Comparison of ENCODE assay signal across 28 cellular contexts in the genomic region with DNA sequence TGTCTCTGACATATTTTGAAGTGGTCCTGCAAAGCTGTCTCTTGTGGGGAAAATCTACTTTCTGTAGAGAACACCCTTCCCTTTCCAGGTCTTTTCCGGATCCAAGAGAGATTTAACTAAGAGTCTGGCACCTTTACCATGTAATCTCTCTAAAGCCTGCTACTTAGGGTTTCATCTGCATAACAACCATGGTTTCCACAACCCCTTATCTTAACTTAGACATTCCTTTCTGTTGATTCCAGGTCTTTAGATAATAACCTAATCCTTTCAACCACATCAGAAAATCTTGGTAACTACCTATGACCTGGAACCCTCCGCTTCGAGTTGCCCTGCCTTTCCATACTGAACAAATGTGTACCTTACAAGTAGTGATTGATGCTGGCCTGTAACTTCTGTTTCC.
"Had no signal": no experiment of that assay in that cellular context is flagged by ENCODE, and none has a peak within 500 bp of the region (broad histone marks: within the 10 kb centered on the region; RNA-seq: fewer than 3 reads in every experiment).

No MANE protein-coding gene starts in this region.

- H3K4me2 ChIP-seq: hepatocyte had no signal

- H3K27ac Mint-ChIP-seq: immature natural killer cell; mesothelial cell of epicardium; naive B cell; nephron progenitor cell; stimulated activated memory B cell treated with anti-CD40 and anti-IgM and Interleukin-4, amounts not matched to agents 10 μg/mL and 1 μg/mL and 100 μg/mL, for 72 hours; type B pancreatic cell had no signal

- DNase-seq: cortex of kidney; effector memory CD8-positive, alpha-beta T cell; foreskin fibroblast; heart left ventricle; immature natural killer cell; islet precursor cell; kidney glomerular epithelial cell; left colon; left ventricle myocardium inferior; lower lobe of right lung; mucosa of descending colon; naive B cell; nephron progenitor cell; nucleus accumbens; right cardiac atrium; sigmoid colon; spleen; stimulated activated CD4-positive, alpha-beta T cell treated with anti-CD3 and anti-CD28 coated beads, Interleukin-4, amount 100 ng/mL, for 4 hours; stimulated activated naive CD8-positive, alpha-beta T cell treated with anti-CD3 and anti-CD28 coated beads, Interleukin-15, Interleukin-2, amounts not matched to agents 100 U/mL and 50 U/mL, for 24 hours; substantia nigra; testis; tibial artery had no signal

- H3K27me3 Mint-ChIP-seq: effector memory CD8-positive, alpha-beta T cell; stimulated activated memory B cell treated with anti-CD40 and anti-IgM and Interleukin-4, amounts not matched to agents 10 μg/mL and 1 μg/mL and 100 μg/mL, for 72 hours; type B pancreatic cell had no signal

- H3K36me3 Mint-ChIP-seq: immature natural killer cell; mesothelial cell of epicardium; naive B cell; stimulated activated memory B cell treated with anti-CD40 and anti-IgM and Interleukin-4, amounts not matched to agents 10 μg/mL and 1 μg/mL and 100 μg/mL, for 72 hours; type B pancreatic cell had no signal

- H2AFZ ChIP-seq: hepatocyte had no signal

- H3K36me3 ChIP-seq: gastroesophageal sphincter, heart left ventricle, left ventricle myocardium inferior, lower lobe of right lung, prostate gland, sigmoid colon, spleen, tibial artery had no signal

- H3K79me2 ChIP-seq: hepatocyte had no signal

- H3K4me3 ChIP-seq: gastroesophageal sphincter, heart left ventricle, hepatocyte, left ventricle myocardium inferior, lower lobe of right lung, mucosa of descending colon, prostate gland, sigmoid colon, spleen, testis, tibial artery had no signal

- ATAC-seq: effector memory CD8-positive, alpha-beta T cell; gastroesophageal sphincter; left colon; lower lobe of right lung; mucosa of descending colon; right cardiac atrium; stimulated activated memory B cell treated with anti-CD40 and anti-IgM and Interleukin-4, amounts not matched to agents 10 μg/mL and 1 μg/mL and 100 μg/mL, for 72 hours; stimulated activated naive CD8-positive, alpha-beta T cell treated with anti-CD3 and anti-CD28 coated beads, Interleukin-15, Interleukin-2, amounts not matched to agents 100 U/mL and 50 U/mL, for 24 hours had no signal

- H3K27me3 ChIP-seq: gastroesophageal sphincter, heart left ventricle, hepatocyte, sigmoid colon, spleen, testis, tibial artery had no signal

- H3K4me1 Mint-ChIP-seq: naive B cell; nephron progenitor cell; stimulated activated memory B cell treated with anti-CD40 and anti-IgM and Interleukin-4, amounts not matched to agents 10 μg/mL and 1 μg/mL and 100 μg/mL, for 72 hours had no signal

- H3K4me3 Mint-ChIP-seq: effector memory CD8-positive, alpha-beta T cell; immature natural killer cell; mesothelial cell of epicardium; naive B cell; nephron progenitor cell; stimulated activated memory B cell treated with anti-CD40 and anti-IgM and Interleukin-4, amounts not matched to agents 10 μg/mL and 1 μg/mL and 100 μg/mL, for 72 hours; type B pancreatic cell had no signal

- H3K27ac ChIP-seq: gastroesophageal sphincter, heart left ventricle, hepatocyte, left ventricle myocardium inferior, lower lobe of right lung, prostate gland, sigmoid colon, spleen, testis, tibial artery had no signal

- H3K9me3 Mint-ChIP-seq: effector memory CD8-positive, alpha-beta T cell; immature natural killer cell; nephron progenitor cell; stimulated activated memory B cell treated with anti-CD40 and anti-IgM and Interleukin-4, amounts not matched to agents 10 μg/mL and 1 μg/mL and 100 μg/mL, for 72 hours; type B pancreatic cell had no signal

- H3K4me1 ChIP-seq: gastroesophageal sphincter, left ventricle myocardium inferior, lower lobe of right lung, prostate gland, sigmoid colon, spleen, testis, tibial artery had no signal

- H3K9me3 ChIP-seq: gastroesophageal sphincter, heart left ventricle, lower lobe of right lung, prostate gland, sigmoid colon, spleen, testis, tibial artery had no signal
